In the genomic region with DNA sequence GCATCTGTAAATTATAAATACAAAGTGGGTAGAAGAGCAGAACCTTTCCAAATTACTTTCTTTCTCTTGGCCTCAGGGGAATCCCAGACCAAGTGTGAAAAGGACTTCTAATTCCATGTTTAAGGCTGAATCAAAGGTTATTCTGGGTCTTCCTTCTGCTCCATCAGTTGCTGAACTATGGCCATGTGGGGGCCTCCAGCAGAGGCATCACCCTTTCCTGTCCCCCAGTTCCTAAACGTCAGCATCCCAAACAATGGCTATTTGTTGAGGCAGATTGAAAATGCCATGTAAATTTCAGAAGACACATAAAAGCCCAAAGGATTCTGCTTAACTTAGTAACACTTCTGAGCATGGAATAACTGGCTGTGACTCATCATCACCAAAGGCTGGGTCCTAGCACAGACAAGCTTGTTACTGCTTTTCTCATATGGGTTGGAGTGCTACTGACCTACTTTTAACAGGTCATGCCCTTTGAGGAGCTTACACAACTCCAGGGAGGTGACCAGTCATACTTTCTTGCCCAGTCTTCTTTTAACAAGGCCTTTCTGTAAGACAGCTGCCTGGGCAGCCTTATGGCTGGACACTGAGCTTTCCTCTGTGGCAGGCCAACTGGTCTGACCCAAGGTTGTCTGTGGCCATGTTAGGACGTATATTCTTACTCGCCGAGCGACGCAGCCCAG, we compare ENCODE assay signal across 11 cellular contexts.
DNase-seq lines count a peak whose midpoint lies in the region; ATAC-seq, FAIRE-seq and TF ChIP-seq lines count a peak whose summit lies in the region.
"Had no signal": no experiment of that assay in that cellular context is flagged by ENCODE, and none has a peak within 500 bp of the region (broad histone marks: within the 10 kb centered on the region; RNA-seq: fewer than 3 reads in every experiment).

No MANE protein-coding gene starts in this region.

- peak overlapping the region; percentile 21 to 54 for H3K27ac ChIP-seq in esophagus (ENCODE audit: low read depth in 2 of 2, low read length in 1 of 2)
- H3K27ac ChIP-seq: neural progenitor cell had no signal

- ATAC-seq in GM21717 (IDR thresholded peaks at IDR 0.05; ENCODE audit: unreplicated experiment): no peak
- ATAC-seq in naive thymus-derived CD8-positive, alpha-beta T cell: no peak

- no peaks in the 10 kb centered on the region for H3K27me3 Mint-ChIP-seq in neural crest cell (ENCODE audit: low read depth)
- no peaks in the 10 kb centered on the region for H3K27me3 Mint-ChIP-seq in naive thymus-derived CD8-positive, alpha-beta T cell

- TF ChIP-seq CTCF in neural crest cell (conservative IDR thresholded peaks at IDR 0.05): no peak

- peaks cover 17% of the 10 kb centered on the region for H3K4me1 Mint-ChIP-seq in neural crest cell
- H3K4me1 Mint-ChIP-seq in naive thymus-derived CD8-positive, alpha-beta T cell: peaks cover 0 to 1% (median under 1%) of the 10 kb centered on the region in 4 donors
- H3K4me1 Mint-ChIP-seq: neural progenitor cell had no signal

- POLR2A ChIA-PET in naive thymus-derived CD8-positive, alpha-beta T cell (lab: Charles Lee): no interaction called here

- H3K4me3 ChIP-seq in esophagus (ENCODE audit: low read depth in 1 of 2, low read length in 2 of 2): no peak overlapping the region
- H3K4me3 ChIP-seq: neural progenitor cell had no signal

- H3K4me3 Mint-ChIP-seq in neural crest cell: no peak overlapping the region
- H3K4me3 Mint-ChIP-seq in naive thymus-derived CD8-positive, alpha-beta T cell: no peak overlapping the region
- H3K4me3 Mint-ChIP-seq: neural progenitor cell had no signal

- H3K9me3 Mint-ChIP-seq in neural crest cell: no peaks in the 10 kb centered on the region
- no peaks in the 10 kb centered on the region for H3K9me3 Mint-ChIP-seq in naive thymus-derived CD8-positive, alpha-beta T cell
- H3K9me3 Mint-ChIP-seq: neural progenitor cell had no signal

- peak; percentile 90 for FAIRE-seq in RCC 7860 (lab: Jason Lieb, UNC)

- H3K36me3 ChIP-seq in esophagus (ENCODE audit: control insufficient read depth in 2 of 2, insufficient read depth in 2 of 2, low read length in 1 of 2): peaks cover 12 to 21% of the 10 kb centered on the region in 2 donors
- H3K36me3 ChIP-seq: neural progenitor cell had no signal

- peaks cover 13% of the 10 kb centered on the region for H3K36me3 Mint-ChIP-seq in neural crest cell (ENCODE audit: low read depth)
- peaks cover 3 to 80% (median 15%) of the 10 kb centered on the region in 3 donors for H3K36me3 Mint-ChIP-seq in naive thymus-derived CD8-positive, alpha-beta T cell

- H3K4me1 ChIP-seq in esophagus (ENCODE audit: control insufficient read depth in 2 of 2, insufficient read depth in 2 of 2, low read length in 1 of 2): peaks cover 0 to 3% of the 10 kb centered on the region in 2 donors
- H3K4me1 ChIP-seq: neural progenitor cell had no signal

- no peaks in the 10 kb centered on the region for H3K9me3 ChIP-seq in esophagus (ENCODE audit: control insufficient read depth in 2 of 2, insufficient read depth in 1 of 2, low read depth in 1 of 2, low read length in 1 of 2)

- H3K27me3 ChIP-seq in esophagus (ENCODE audit: control insufficient read depth in 1 of 2, insufficient read depth in 2 of 2, low read length in 2 of 2): no peaks in the 10 kb centered on the region
- H3K27me3 ChIP-seq: neural progenitor cell had no signal

- WGBS in esophagus, 2 donors: 81 to 83% methylated on average over 6 of the region's 6 CpGs

- H3K27ac Mint-ChIP-seq in neural crest cell (ENCODE audit: unreplicated experiment): peak overlapping the region; percentile 83
- peak overlapping the region in 2 of 10 donors; percentile 1 to 52 for H3K27ac Mint-ChIP-seq in naive thymus-derived CD8-positive, alpha-beta T cell

- DNase-seq in AG08396 (ENCODE audit: low spot score) (peak; percentile 81), RCC 7860 (ENCODE audit: low spot score) (peak; percentile 87), neural crest cell (ENCODE audit: low read depth, low spot score) (no peak), KG1 (lab: John Stamatoyannopoulos, UW) (no peak)
- DNase-seq in naive thymus-derived CD8-positive, alpha-beta T cell: no peak
- no peak for DNase-seq in activated CD4-positive, alpha-beta T cell treated with anti-CD3 and anti-CD28 coated beads for 4 hours
- DNase-seq: activated effector memory CD4-positive, alpha-beta T cell treated with anti-CD3 and anti-CD28 coated beads, Interleukin-2, amount 50 U/mL, for 16 hours; NCI-H774 had no signal

Comparison
In these comparisons a context has a peak if more than half of its experiments do, and no peak if none do; other contexts are left out.
1. DNase-seq: peak in AG08396 (single experiment) and RCC 7860 (single experiment); none in neural crest cell (single experiment), naive thymus-derived CD8-positive, alpha-beta T cell (0 of 10), activated CD4-positive, alpha-beta T cell treated with anti-CD3 and anti-CD28 coated beads for 4 hours (0 of 2) and KG1 (single experiment).